1 cellular context compared by ENCODE assay signal in the genomic region with DNA sequence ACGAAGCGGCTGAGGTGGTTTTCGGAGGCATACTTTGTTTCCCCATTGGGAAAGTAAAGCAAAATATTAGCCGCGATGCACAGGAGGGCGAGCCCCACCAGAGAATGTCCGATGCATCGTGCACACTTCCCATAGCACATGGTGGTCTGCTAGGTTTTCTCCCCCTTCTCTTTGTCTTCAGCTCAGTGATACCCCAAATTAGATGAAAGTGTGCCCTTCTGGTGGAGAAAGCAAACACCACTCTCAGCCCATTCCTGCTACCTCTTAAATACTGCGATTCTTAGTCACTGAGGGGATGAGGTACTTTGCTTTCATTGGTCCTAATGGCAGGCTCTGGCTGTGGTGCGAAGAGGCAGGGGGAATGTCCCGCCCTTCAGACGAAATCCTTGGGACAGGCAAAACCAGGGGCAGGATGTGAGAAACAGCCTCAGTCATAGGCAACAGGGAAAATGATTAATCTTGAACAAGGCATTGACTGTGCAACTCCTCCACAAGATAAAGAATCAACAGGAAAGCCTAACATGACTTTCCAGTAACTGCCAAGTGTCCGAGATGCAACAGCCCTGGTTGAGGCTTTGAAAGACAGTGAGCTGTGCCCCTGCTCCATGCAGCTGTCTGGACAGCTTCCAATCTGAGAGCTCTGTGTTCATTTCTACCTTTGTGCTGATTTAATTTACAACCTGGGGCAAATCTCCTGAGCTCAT.
TF ChIP-seq lines count a peak whose summit lies in the region.

TSS of gene TM4SF1 (minus strand) at position 242 of the 704 bp plus-strand sequence. CDS start at position 140, 102 bp downstream.

TF ChIP-seq in HepG2, 621 proteins besides CTCF, POLR2A, EP300 and RAD21 (continued from another document and continues in another):
- TF ChIP-seq ADNP (CRISPR knock-in tag; IDR thresholded peaks at IDR 0.05) = no peak
- TF ChIP-seq ZNF607 (CRISPR knock-in tag; IDR thresholded peaks at IDR 0.05; ENCODE audit: borderline replicate concordance) = no peak
- no peak for TF ChIP-seq TEAD2 (CRISPR knock-in tag; IDR thresholded peaks at IDR 0.05)
- peak; percentile 89 for TF ChIP-seq PHF21A (CRISPR knock-in tag; IDR thresholded peaks at IDR 0.05)
- no peak for TF ChIP-seq ZNF572 (CRISPR knock-in tag; IDR thresholded peaks at IDR 0.05)
- TF ChIP-seq CBX5 (CRISPR knock-in tag; IDR thresholded peaks at IDR 0.05; ENCODE audit: borderline replicate concordance) = 0 out of 2 replicates have a peak, but pooled peaks have one; percentile 67
- TF ChIP-seq MZF1 (CRISPR knock-in tag; IDR thresholded peaks at IDR 0.05; ENCODE audit: borderline replicate concordance) = no peak
- TF ChIP-seq CBX2 (IDR thresholded peaks at IDR 0.05; ENCODE audit: low read depth, low read length) = 0 out of 2 replicates have a peak, but pooled peaks have one; percentile 51
- no peak for TF ChIP-seq CBX2 (CRISPR knock-in tag; IDR thresholded peaks at IDR 0.05; ENCODE audit: low read depth)
- peak; percentile 84 for TF ChIP-seq NCOA2 (CRISPR knock-in tag; IDR thresholded peaks at IDR 0.05)
- TF ChIP-seq ZNF326 (CRISPR knock-in tag; IDR thresholded peaks at IDR 0.05; ENCODE audit: borderline replicate concordance) = no peak
- peak; percentile 62; the same call in 1 of the 2 replicates for TF ChIP-seq ZNF766 (CRISPR knock-in tag; IDR thresholded peaks at IDR 0.05; ENCODE audit: borderline replicate concordance)
- peak; percentile 69; the same call in 1 of the 2 replicates for TF ChIP-seq ZNF563 (CRISPR knock-in tag; IDR thresholded peaks at IDR 0.05)
- TF ChIP-seq NCOA5 (CRISPR knock-in tag; IDR thresholded peaks at IDR 0.05) = no peak
- no peak for TF ChIP-seq E2F2 (CRISPR knock-in tag; IDR thresholded peaks at IDR 0.05; ENCODE audit: borderline replicate concordance)
- 0 out of 2 replicates have a peak, but pooled peaks have one; percentile 38 for TF ChIP-seq BATF2 (CRISPR knock-in tag; IDR thresholded peaks at IDR 0.05)
- no peak for TF ChIP-seq LCORL (IDR thresholded peaks at IDR 0.05)
- peak; percentile 78 for TF ChIP-seq LCORL (CRISPR knock-in tag; IDR thresholded peaks at IDR 0.05)
- no peak for TF ChIP-seq ZNF44 (CRISPR knock-in tag; IDR thresholded peaks at IDR 0.05)
- TF ChIP-seq ZNF589 (CRISPR knock-in tag; conservative IDR thresholded peaks at IDR 0.05) = no peak; the same call in 1 of the 2 replicates
- peak; percentile 85 for TF ChIP-seq ZBTB7B (CRISPR knock-in tag; IDR thresholded peaks at IDR 0.05)
- no peak for TF ChIP-seq REL (CRISPR knock-in tag; conservative IDR thresholded peaks at IDR 0.05)
- peak; percentile 31; the same call in 1 of the 2 replicates for TF ChIP-seq NCOR1 (IDR thresholded peaks at IDR 0.05; ENCODE audit: borderline replicate concordance, low read length)
- no peak for TF ChIP-seq HNRNPLL (IDR thresholded peaks at IDR 0.05; ENCODE audit: low read depth, low read length, poor library complexity, severe bottlenecking)
- TF ChIP-seq ZNF883 (CRISPR knock-in tag; IDR thresholded peaks at IDR 0.05; ENCODE audit: not compliant biosample characterization) = no peak
- TF ChIP-seq ZNF543 (CRISPR knock-in tag; IDR thresholded peaks at IDR 0.05) = peak; percentile 78
- TF ChIP-seq ZNF646 (CRISPR knock-in tag; IDR thresholded peaks at IDR 0.05) = no peak
- TF ChIP-seq, protein P1, sequence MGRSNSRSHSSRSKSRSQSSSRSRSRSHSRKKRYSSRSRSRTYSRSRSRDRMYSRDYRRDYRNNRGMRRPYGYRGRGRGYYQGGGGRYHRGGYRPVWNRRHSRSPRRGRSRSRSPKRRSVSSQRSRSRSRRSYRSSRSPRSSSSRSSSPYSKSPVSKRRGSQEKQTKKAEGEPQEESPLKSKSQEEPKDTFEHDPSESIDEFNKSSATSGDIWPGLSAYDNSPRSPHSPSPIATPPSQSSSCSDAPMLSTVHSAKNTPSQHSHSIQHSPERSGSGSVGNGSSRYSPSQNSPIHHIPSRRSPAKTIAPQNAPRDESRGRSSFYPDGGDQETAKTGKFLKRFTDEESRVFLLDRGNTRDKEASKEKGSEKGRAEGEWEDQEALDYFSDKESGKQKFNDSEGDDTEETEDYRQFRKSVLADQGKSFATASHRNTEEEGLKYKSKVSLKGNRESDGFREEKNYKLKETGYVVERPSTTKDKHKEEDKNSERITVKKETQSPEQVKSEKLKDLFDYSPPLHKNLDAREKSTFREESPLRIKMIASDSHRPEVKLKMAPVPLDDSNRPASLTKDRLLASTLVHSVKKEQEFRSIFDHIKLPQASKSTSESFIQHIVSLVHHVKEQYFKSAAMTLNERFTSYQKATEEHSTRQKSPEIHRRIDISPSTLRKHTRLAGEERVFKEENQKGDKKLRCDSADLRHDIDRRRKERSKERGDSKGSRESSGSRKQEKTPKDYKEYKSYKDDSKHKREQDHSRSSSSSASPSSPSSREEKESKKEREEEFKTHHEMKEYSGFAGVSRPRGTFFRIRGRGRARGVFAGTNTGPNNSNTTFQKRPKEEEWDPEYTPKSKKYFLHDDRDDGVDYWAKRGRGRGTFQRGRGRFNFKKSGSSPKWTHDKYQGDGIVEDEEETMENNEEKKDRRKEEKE (IDR thresholded peaks at IDR 0.05) = no peak
- peak; percentile 42; the same call in 1 of the 2 replicates for TF ChIP-seq RCOR2 (CRISPR knock-in tag; IDR thresholded peaks at IDR 0.05)
- no peak for TF ChIP-seq ZNF713 (CRISPR knock-in tag; IDR thresholded peaks at IDR 0.05)
- peak; percentile 72; the same call in 1 of the 2 replicates for TF ChIP-seq CCDC6 (CRISPR knock-in tag; IDR thresholded peaks at IDR 0.05)
- TF ChIP-seq ZNF660 (CRISPR knock-in tag; IDR thresholded peaks at IDR 0.05; ENCODE audit: borderline replicate concordance, low read depth) = no peak
- TF ChIP-seq, protein P2, sequence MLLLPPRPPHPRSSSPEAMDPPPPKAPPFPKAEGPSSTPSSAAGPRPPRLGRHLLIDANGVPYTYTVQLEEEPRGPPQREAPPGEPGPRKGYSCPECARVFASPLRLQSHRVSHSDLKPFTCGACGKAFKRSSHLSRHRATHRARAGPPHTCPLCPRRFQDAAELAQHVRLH (CRISPR knock-in tag; IDR thresholded peaks at IDR 0.05; ENCODE audit: borderline replicate concordance, low read depth) = no peak; the same call in 1 of the 2 replicates
- TF ChIP-seq ATF2 (CRISPR knock-in tag; IDR thresholded peaks at IDR 0.05) = no peak; the same call in none of the 2 replicates
- TF ChIP-seq ZSCAN22 (CRISPR knock-in tag; IDR thresholded peaks at IDR 0.05) = no peak
- no peak for TF ChIP-seq MATR3 (CRISPR knock-in tag; IDR thresholded peaks at IDR 0.05)
- no peak for TF ChIP-seq HNRNPH1 (optimal IDR thresholded peaks at IDR 0.05; ENCODE audit: low read depth, low read length)
- peak; percentile 55; the same call in 1 of the 2 replicates for TF ChIP-seq ZMYM2 (CRISPR knock-in tag; IDR thresholded peaks at IDR 0.05)
- TF ChIP-seq RNF2 (conservative IDR thresholded peaks at IDR 0.05; ENCODE audit: low read depth) = no peak
- peak; percentile 68 for TF ChIP-seq NFIC (IDR thresholded peaks at IDR 0.05; ENCODE audit: low read length)
- TF ChIP-seq, protein P3, sequence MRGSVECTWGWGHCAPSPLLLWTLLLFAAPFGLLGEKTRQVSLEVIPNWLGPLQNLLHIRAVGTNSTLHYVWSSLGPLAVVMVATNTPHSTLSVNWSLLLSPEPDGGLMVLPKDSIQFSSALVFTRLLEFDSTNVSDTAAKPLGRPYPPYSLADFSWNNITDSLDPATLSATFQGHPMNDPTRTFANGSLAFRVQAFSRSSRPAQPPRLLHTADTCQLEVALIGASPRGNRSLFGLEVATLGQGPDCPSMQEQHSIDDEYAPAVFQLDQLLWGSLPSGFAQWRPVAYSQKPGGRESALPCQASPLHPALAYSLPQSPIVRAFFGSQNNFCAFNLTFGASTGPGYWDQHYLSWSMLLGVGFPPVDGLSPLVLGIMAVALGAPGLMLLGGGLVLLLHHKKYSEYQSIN (CRISPR knock-in tag; IDR thresholded peaks at IDR 0.05; ENCODE audit: borderline replicate concordance) = no peak
- no peak for TF ChIP-seq NFKBIZ (CRISPR knock-in tag; IDR thresholded peaks at IDR 0.05)
- no peak for TF ChIP-seq USF2 (IDR thresholded peaks at IDR 0.05; ENCODE audit: low read depth, low read length)
- TF ChIP-seq USF2 (CRISPR knock-in tag; IDR thresholded peaks at IDR 0.05; ENCODE audit: borderline replicate concordance) = no peak
- TF ChIP-seq ZBTB43 (CRISPR knock-in tag; conservative IDR thresholded peaks at IDR 0.05) = peak; percentile 81
- TF ChIP-seq ZC3H13 (CRISPR knock-in tag; IDR thresholded peaks at IDR 0.05) = peak; percentile 61
